ENCODE assay signal across 11 cellular contexts in genomic region chrX:3206314-3206713, GRCh38.
"Had no signal": no experiment of that assay in that cellular context is flagged by ENCODE, and none has a peak within 500 bp of the region (broad histone marks: within the 10 kb centered on the region; RNA-seq: fewer than 3 reads in every experiment).

No MANE protein-coding gene starts in this region.

- H3K4me1 Mint-ChIP-seq: GM23338, H9 had no signal

- H3K9me3 ChIP-seq: HAP-1 had no signal

- H3K9ac ChIP-seq: GM23248 had no signal

- H3K9me3 Mint-ChIP-seq: GM23338, H9, HFFc6 had no signal

- H3K27ac Mint-ChIP-seq: GM23338, H9, HFFc6 had no signal

- H3K27ac ChIP-seq: GM23248 had no signal

- ATAC-seq: GM23338, HCT116 had no signal

- H2AFZ ChIP-seq: GM23248, GM23338 had no signal

- H3K4me1 ChIP-seq: HAP-1 had no signal

- DNase-seq: GOT3, H7, H9, HCEC 1CT, HFFc6 had no signal

- H3K36me3 ChIP-seq: HAP-1 had no signal

- H3K4me2 ChIP-seq: GM23338 had no signal

- H3K4me3 ChIP-seq: GM23248, GM23338, HAP-1 had no signal

- FAIRE-seq: H1, H54 had no signal

- H3K4me3 Mint-ChIP-seq: GM23338, H9, HFFc6 had no signal
